Comparison of ENCODE assay signal across 1 cellular context in the genomic region with DNA sequence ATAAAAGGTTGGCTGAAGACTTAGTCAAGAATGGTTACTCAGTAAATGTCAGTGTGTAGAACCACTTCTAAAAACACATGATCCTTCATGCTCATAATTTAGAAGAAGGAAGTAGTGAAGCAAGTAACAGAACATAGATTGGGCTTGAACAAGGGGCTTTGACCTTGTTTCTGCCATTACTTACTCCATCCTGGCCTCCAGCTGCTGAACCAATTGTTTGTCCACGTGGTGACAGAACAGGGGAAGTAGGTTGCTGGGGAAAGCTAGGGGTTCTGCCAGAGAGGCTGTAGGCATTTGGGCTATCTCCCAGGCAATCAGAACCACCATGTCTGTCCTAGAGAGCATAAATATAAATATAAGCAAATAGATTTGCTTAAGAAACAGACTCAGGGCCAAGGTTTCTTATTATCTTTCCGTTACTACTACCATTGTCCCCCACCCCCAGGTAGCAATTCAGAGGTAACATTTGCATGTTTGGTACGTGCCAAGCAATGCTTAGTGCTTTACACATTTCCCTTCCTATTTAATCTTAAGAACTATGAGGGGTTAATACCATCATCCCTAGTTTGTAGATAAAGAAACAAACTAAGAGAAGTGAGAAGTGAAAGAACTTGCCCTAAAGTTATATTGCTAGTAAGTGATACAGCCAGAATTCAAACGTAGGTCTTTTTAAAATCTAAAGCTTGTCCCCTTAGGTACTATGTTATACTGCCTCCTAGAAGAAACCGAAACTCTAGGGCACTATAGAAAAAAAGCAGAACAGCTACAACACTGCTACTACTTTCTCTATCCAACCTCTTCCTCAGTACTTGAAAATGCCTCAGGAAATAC.
TF ChIP-seq lines count a peak whose summit lies in the region.

No MANE protein-coding gene starts in this region.

TF ChIP-seq in H1, 55 proteins besides CTCF, POLR2A, EP300 and RAD21:
- TF ChIP-seq YY1 (IDR thresholded peaks at IDR 0.05; ENCODE audit: low read depth, low read length) (no peak), RFX5 (IDR thresholded peaks at IDR 0.05; ENCODE audit: borderline replicate concordance, low read depth, low read length) (no peak), GTF2F1 (IDR thresholded peaks at IDR 0.05; ENCODE audit: borderline replicate concordance, low read depth, low read length) (no peak), JUND (IDR thresholded peaks at IDR 0.05; ENCODE audit: low read length) (no peak), PHF8 (conservative IDR thresholded peaks at IDR 0.05; ENCODE audit: low read depth, low read length) (no peak), MAFK (IDR thresholded peaks at IDR 0.05; ENCODE audit: low read depth, low read length) (no peak), TBP (IDR thresholded peaks at IDR 0.05; ENCODE audit: low read depth, low read length) (no peak), KDM4A (IDR thresholded peaks at IDR 0.05; ENCODE audit: low read depth, low read length, severe bottlenecking) (no peak), NANOG (IDR thresholded peaks at IDR 0.05; ENCODE audit: insufficient read depth, low read depth, low read length, poor library complexity, severe bottlenecking) (no peak), BACH1 (IDR thresholded peaks at IDR 0.05; ENCODE audit: low read length) (no peak), SIX5 (IDR thresholded peaks at IDR 0.05; ENCODE audit: low read depth, low read length) (no peak), BRCA1 (IDR thresholded peaks at IDR 0.05; ENCODE audit: low read depth, low read length) (no peak), RBBP5 (IDR thresholded peaks at IDR 0.05; ENCODE audit: borderline replicate concordance, low read depth, low read length) (no peak), KDM5A (IDR thresholded peaks at IDR 0.05; ENCODE audit: low read length) (no peak), BCL11A (IDR thresholded peaks at IDR 0.05; ENCODE audit: low read depth in 2 of 2, low read length in 2 of 2) (no peak), EGR1 (IDR thresholded peaks at IDR 0.05; ENCODE audit: borderline replicate concordance, low read depth, low read length) (no peak), TCF12 (IDR thresholded peaks at IDR 0.05; ENCODE audit: low read depth, low read length) (no peak)
- TF ChIP-seq, protein P1, sequence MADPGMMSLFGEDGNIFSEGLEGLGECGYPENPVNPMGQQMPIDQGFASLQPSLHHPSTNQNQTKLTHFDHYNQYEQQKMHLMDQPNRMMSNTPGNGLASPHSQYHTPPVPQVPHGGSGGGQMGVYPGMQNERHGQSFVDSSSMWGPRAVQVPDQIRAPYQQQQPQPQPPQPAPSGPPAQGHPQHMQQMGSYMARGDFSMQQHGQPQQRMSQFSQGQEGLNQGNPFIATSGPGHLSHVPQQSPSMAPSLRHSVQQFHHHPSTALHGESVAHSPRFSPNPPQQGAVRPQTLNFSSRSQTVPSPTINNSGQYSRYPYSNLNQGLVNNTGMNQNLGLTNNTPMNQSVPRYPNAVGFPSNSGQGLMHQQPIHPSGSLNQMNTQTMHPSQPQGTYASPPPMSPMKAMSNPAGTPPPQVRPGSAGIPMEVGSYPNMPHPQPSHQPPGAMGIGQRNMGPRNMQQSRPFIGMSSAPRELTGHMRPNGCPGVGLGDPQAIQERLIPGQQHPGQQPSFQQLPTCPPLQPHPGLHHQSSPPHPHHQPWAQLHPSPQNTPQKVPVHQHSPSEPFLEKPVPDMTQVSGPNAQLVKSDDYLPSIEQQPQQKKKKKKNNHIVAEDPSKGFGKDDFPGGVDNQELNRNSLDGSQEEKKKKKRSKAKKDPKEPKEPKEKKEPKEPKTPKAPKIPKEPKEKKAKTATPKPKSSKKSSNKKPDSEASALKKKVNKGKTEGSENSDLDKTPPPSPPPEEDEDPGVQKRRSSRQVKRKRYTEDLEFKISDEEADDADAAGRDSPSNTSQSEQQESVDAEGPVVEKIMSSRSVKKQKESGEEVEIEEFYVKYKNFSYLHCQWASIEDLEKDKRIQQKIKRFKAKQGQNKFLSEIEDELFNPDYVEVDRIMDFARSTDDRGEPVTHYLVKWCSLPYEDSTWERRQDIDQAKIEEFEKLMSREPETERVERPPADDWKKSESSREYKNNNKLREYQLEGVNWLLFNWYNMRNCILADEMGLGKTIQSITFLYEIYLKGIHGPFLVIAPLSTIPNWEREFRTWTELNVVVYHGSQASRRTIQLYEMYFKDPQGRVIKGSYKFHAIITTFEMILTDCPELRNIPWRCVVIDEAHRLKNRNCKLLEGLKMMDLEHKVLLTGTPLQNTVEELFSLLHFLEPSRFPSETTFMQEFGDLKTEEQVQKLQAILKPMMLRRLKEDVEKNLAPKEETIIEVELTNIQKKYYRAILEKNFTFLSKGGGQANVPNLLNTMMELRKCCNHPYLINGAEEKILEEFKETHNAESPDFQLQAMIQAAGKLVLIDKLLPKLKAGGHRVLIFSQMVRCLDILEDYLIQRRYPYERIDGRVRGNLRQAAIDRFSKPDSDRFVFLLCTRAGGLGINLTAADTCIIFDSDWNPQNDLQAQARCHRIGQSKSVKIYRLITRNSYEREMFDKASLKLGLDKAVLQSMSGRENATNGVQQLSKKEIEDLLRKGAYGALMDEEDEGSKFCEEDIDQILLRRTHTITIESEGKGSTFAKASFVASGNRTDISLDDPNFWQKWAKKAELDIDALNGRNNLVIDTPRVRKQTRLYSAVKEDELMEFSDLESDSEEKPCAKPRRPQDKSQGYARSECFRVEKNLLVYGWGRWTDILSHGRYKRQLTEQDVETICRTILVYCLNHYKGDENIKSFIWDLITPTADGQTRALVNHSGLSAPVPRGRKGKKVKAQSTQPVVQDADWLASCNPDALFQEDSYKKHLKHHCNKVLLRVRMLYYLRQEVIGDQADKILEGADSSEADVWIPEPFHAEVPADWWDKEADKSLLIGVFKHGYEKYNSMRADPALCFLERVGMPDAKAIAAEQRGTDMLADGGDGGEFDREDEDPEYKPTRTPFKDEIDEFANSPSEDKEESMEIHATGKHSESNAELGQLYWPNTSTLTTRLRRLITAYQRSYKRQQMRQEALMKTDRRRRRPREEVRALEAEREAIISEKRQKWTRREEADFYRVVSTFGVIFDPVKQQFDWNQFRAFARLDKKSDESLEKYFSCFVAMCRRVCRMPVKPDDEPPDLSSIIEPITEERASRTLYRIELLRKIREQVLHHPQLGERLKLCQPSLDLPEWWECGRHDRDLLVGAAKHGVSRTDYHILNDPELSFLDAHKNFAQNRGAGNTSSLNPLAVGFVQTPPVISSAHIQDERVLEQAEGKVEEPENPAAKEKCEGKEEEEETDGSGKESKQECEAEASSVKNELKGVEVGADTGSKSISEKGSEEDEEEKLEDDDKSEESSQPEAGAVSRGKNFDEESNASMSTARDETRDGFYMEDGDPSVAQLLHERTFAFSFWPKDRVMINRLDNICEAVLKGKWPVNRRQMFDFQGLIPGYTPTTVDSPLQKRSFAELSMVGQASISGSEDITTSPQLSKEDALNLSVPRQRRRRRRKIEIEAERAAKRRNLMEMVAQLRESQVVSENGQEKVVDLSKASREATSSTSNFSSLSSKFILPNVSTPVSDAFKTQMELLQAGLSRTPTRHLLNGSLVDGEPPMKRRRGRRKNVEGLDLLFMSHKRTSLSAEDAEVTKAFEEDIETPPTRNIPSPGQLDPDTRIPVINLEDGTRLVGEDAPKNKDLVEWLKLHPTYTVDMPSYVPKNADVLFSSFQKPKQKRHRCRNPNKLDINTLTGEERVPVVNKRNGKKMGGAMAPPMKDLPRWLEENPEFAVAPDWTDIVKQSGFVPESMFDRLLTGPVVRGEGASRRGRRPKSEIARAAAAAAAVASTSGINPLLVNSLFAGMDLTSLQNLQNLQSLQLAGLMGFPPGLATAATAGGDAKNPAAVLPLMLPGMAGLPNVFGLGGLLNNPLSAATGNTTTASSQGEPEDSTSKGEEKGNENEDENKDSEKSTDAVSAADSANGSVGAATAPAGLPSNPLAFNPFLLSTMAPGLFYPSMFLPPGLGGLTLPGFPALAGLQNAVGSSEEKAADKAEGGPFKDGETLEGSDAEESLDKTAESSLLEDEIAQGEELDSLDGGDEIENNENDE (IDR thresholded peaks at IDR 0.05; ENCODE audit: insufficient replicate concordance, low read length) = no peak
